Comparison of ENCODE assay signal across 20 cellular contexts in genomic region chr20:23096073-23096472, GRCh38. TPM values are rescaled to one million over a fixed set of nuclear protein-coding genes. Genes with fewer than 3 reads are reported as not detected.
"Had no signal": no experiment of that assay in that cellular context is flagged by ENCODE, and none has a peak within 500 bp of the region (broad histone marks: within the 10 kb centered on the region; RNA-seq: fewer than 3 reads in every experiment).

No MANE protein-coding gene starts in this region.

- H3K27me3 Mint-ChIP-seq: stimulated activated naive CD8-positive, alpha-beta T cell treated with anti-CD3 and anti-CD28 coated beads, Interleukin-15, amount 100 ng/mL, for 72 hours had no signal

- H3K4me1 Mint-ChIP-seq: activated CD4-positive, alpha-beta T cell treated with anti-CD3 and anti-CD28 coated beads, Interleukin-2, amount 10 ng/mL, durations not matched to agents 24 days and 14 days; stimulated activated naive CD8-positive, alpha-beta T cell treated with anti-CD3 and anti-CD28 coated beads, Interleukin-15, amount 100 ng/mL, for 72 hours had no signal

- H3K4me3 Mint-ChIP-seq: activated CD4-positive, alpha-beta memory T cell treated with anti-CD3 and anti-CD28 coated beads, Interleukin-2, amount 10 ng/mL, durations not matched to agents 7 days and 5 days; activated CD4-positive, alpha-beta T cell treated with anti-CD3 and anti-CD28 coated beads, Interleukin-2, amount 10 ng/mL, durations not matched to agents 24 days and 14 days; brain; mesothelial cell of epicardium; natural killer cell treated with Interleukin-12 subunit alpha and Interleukin-12 subunit beta and Interleukin-15 and Interleukin-18, amount 100 ng/mL, for 72 hours; stimulated activated naive CD8-positive, alpha-beta T cell treated with anti-CD3 and anti-CD28 coated beads, Interleukin-15, amount 100 ng/mL, for 72 hours had no signal

- H3K27ac ChIP-seq: colonic mucosa, left ventricle myocardium inferior, prostate gland, transverse colon had no signal

- H3K9me3 Mint-ChIP-seq: activated CD4-positive, alpha-beta memory T cell treated with anti-CD3 and anti-CD28 coated beads, Interleukin-2, amount 10 ng/mL, durations not matched to agents 7 days and 5 days; activated CD4-positive, alpha-beta T cell treated with anti-CD3 and anti-CD28 coated beads, Interleukin-2, amount 10 ng/mL, durations not matched to agents 24 days and 14 days; activated naive CD4-positive, alpha-beta T cell treated with anti-CD3 and anti-CD28 coated beads, Interleukin-2, amount 50 U/mL, for 72 hours; mesothelial cell of epicardium; natural killer cell treated with Interleukin-12 subunit alpha and Interleukin-12 subunit beta and Interleukin-15 and Interleukin-18, amount 100 ng/mL, for 72 hours; stimulated activated naive CD8-positive, alpha-beta T cell treated with anti-CD3 and anti-CD28 coated beads, Interleukin-15, amount 100 ng/mL, for 72 hours had no signal

- H3K27ac Mint-ChIP-seq: activated CD4-positive, alpha-beta memory T cell treated with anti-CD3 and anti-CD28 coated beads, Interleukin-2, amount 10 ng/mL, durations not matched to agents 7 days and 5 days; activated CD4-positive, alpha-beta T cell treated with anti-CD3 and anti-CD28 coated beads, Interleukin-2, amount 10 ng/mL, durations not matched to agents 24 days and 14 days; activated naive CD4-positive, alpha-beta T cell treated with anti-CD3 and anti-CD28 coated beads, Interleukin-2, amount 50 U/mL, for 72 hours; brain; mesothelial cell of epicardium; stimulated activated naive CD8-positive, alpha-beta T cell treated with anti-CD3 and anti-CD28 coated beads, Interleukin-15, amount 100 ng/mL, for 72 hours had no signal

- H3K27me3 ChIP-seq: colonic mucosa, transverse colon had no signal

- FAIRE-seq: urothelium cell line had no signal

- H3K36me3 ChIP-seq: colonic mucosa, left ventricle myocardium inferior, prostate gland, transverse colon had no signal

- DNase-seq: activated CD4-positive, alpha-beta memory T cell treated with anti-CD3 and anti-CD28 coated beads, Interleukin-2, amount 10 ng/mL, durations not matched to agents 7 days and 5 days; activated CD4-positive, alpha-beta T cell treated with anti-CD3 and anti-CD28 coated beads, Interleukin-2, amount 10 ng/mL, durations not matched to agents 24 days and 14 days; activated effector memory CD4-positive, alpha-beta T cell treated with anti-CD3 and anti-CD28 coated beads, Interleukin-2, amount 50 U/mL, for 16 hours; aorta; central memory CD4-positive, alpha-beta T cell; colonic mucosa; foreskin melanocyte; hypothalamus; left ventricle myocardium inferior; stimulated activated CD4-positive, alpha-beta T cell treated with anti-CD3 and anti-CD28 coated beads, Interleukin-12 subunit alpha, Interleukin-12 subunit beta, amount 100 ng/mL, for 4 hours; stimulated activated naive CD8-positive, alpha-beta T cell treated with anti-CD3 and anti-CD28 coated beads, Interleukin-15, amount 100 ng/mL, for 72 hours; transverse colon had no signal

- H3K4me1 ChIP-seq: colonic mucosa, prostate gland, transverse colon had no signal

- ATAC-seq: activated CD4-positive, CD25-positive, alpha-beta regulatory T cell treated with anti-CD3 and anti-CD28 coated beads, Interleukin-2, amount 50 U/mL, for 24 hours; natural killer cell treated with Interleukin-12 subunit alpha and Interleukin-12 subunit beta and Interleukin-15 and Interleukin-18, amount 100 ng/mL, for 72 hours; stimulated activated naive CD8-positive, alpha-beta T cell treated with anti-CD3 and anti-CD28 coated beads, Interleukin-15, amount 100 ng/mL, for 72 hours had no signal

- H3K9me3 ChIP-seq: colonic mucosa, left ventricle myocardium inferior, prostate gland, transverse colon had no signal

- H3K4me3 ChIP-seq: colonic mucosa, left ventricle myocardium inferior, prostate gland, transverse colon had no signal

- H3K36me3 Mint-ChIP-seq: activated naive CD4-positive, alpha-beta T cell treated with anti-CD3 and anti-CD28 coated beads, Interleukin-2, amount 50 U/mL, for 72 hours; brain; mesothelial cell of epicardium; natural killer cell treated with Interleukin-12 subunit alpha and Interleukin-12 subunit beta and Interleukin-15 and Interleukin-18, amount 100 ng/mL, for 72 hours had no signal

RNA-seq across cellular contexts. Expression of gene THBD, which starts 46.6 kb away (rescaled TPM):
- total RNA-seq: activated CD4-positive, alpha-beta memory T cell treated with anti-CD3 and anti-CD28 coated beads, Interleukin-2, amount 10 ng/mL, durations not matched to agents 7 days and 5 days; activated CD4-positive, alpha-beta T cell treated with anti-CD3 and anti-CD28 coated beads, Interleukin-2, amount 10 ng/mL, durations not matched to agents 24 days and 14 days; activated naive CD4-positive, alpha-beta T cell treated with anti-CD3 and anti-CD28 coated beads, Interleukin-2, amount 50 U/mL, for 72 hours; T-helper 2 cell treated with Interferon-gamma antibody and Interleukin-4, amounts not matched to agents 100 ng/mL and 5 ng/mL, for 36 hours had no signal
